14 cellular contexts compared by ENCODE assay signal in the genomic region with DNA sequence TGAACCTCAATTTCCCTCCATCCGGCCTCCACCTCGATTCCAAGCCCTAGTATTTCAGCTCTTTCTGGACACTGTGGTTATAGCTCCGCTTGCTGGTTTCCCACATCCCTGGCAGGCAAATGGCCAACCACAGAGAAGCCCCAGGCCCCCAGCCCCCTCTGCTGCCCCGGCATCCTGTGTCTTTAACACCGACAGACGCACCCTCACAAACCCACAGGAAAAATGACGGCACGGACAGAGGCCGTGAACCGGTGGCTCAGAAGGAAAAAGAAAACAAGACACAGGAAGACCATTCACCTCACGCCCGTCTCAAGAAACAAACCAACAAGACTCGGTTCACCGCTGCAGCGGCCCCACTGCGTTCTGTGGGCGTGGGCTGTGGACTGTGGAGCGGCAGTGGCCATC. TPM values are rescaled to one million over a fixed set of nuclear protein-coding genes. Genes with fewer than 3 reads are reported as not detected.
A peak's percentile ranks its signal among the peaks of the same experiment; 100 is the strongest.
DNase-seq lines count a peak whose midpoint lies in the region; ATAC-seq and TF ChIP-seq lines count a peak whose summit lies in the region.
"Had no signal": no experiment of that assay in that cellular context is flagged by ENCODE, and none has a peak within 500 bp of the region (broad histone marks: within the 10 kb centered on the region; RNA-seq: fewer than 3 reads in every experiment).

No MANE protein-coding gene starts in this region.

- H3K4me1 Mint-ChIP-seq in activated T-helper 2 cell treated with anti-CD3 and anti-CD28 coated beads, Interferon-gamma antibody, Interleukin-2, Interleukin-4, amounts not matched to agents 10 μg/mL and 5 μg/mL and 100 μg/mL, durations not matched to agents 14 hours and 24 hours and 36 hours (ENCODE audit: low read depth) = peaks cover 29% of the 10 kb centered on the region

- H3K4me3 Mint-ChIP-seq in activated T-helper 2 cell treated with anti-CD3 and anti-CD28 coated beads, Interferon-gamma antibody, Interleukin-2, Interleukin-4, amounts not matched to agents 10 μg/mL and 5 μg/mL and 100 μg/mL, durations not matched to agents 14 hours and 24 hours and 36 hours (ENCODE audit: low read depth) = no peak overlapping the region

- H3K36me3 Mint-ChIP-seq in activated T-helper 2 cell treated with anti-CD3 and anti-CD28 coated beads, Interferon-gamma antibody, Interleukin-2, Interleukin-4, amounts not matched to agents 10 μg/mL and 5 μg/mL and 100 μg/mL, durations not matched to agents 14 hours and 24 hours and 36 hours (ENCODE audit: low read depth) = peaks cover 10% of the 10 kb centered on the region

- H3K36me3 ChIP-seq in heart left ventricle = peaks cover 0 to 9% (median 3%) of the 10 kb centered on the region in 9 donors
- H3K36me3 ChIP-seq in heart right ventricle = peaks cover 0 to 13% (median 0%) of the 10 kb centered on the region in 9 donors
- no peaks in the 10 kb centered on the region for H3K36me3 ChIP-seq in kidney epithelial cell (ENCODE audit: control insufficient read depth, insufficient read depth, low read length)
- peaks cover 13% of the 10 kb centered on the region for H3K36me3 ChIP-seq in upper lobe of right lung
- H3K36me3 ChIP-seq: cardiac muscle cell, right lobe of liver had no signal

- H3K4me3 ChIP-seq in heart left ventricle = no peak overlapping the region
- H3K4me3 ChIP-seq in heart right ventricle = no peak overlapping the region
- H3K4me3 ChIP-seq in kidney epithelial cell (ENCODE audit: low read depth, low read length) = no peak overlapping the region
- H3K4me3 ChIP-seq in upper lobe of right lung = no peak overlapping the region
- H3K4me3 ChIP-seq: cardiac muscle cell, lung, right lobe of liver had no signal

- peaks cover 3% of the 10 kb centered on the region for H3K27me3 Mint-ChIP-seq in activated T-helper 2 cell treated with anti-CD3 and anti-CD28 coated beads, Interferon-gamma antibody, Interleukin-2, Interleukin-4, amounts not matched to agents 10 μg/mL and 5 μg/mL and 100 μg/mL, durations not matched to agents 14 hours and 24 hours and 36 hours (ENCODE audit: low read depth)

- no peaks in the 10 kb centered on the region for H3K9me3 ChIP-seq in heart left ventricle
- no peaks in the 10 kb centered on the region for H3K9me3 ChIP-seq in heart right ventricle
- H3K9me3 ChIP-seq in upper lobe of right lung = no peaks in the 10 kb centered on the region
- H3K9me3 ChIP-seq: right lobe of liver had no signal

- TF ChIP-seq POLR2A in heart left ventricle (IDR thresholded peaks at IDR 0.05) = no peak

- peak overlapping the region; percentile 1 for H3K27ac Mint-ChIP-seq in activated T-helper 2 cell treated with anti-CD3 and anti-CD28 coated beads, Interferon-gamma antibody, Interleukin-2, Interleukin-4, amounts not matched to agents 10 μg/mL and 5 μg/mL and 100 μg/mL, durations not matched to agents 14 hours and 24 hours and 36 hours

- peak in 1 of 4 donors; percentile 21 for ATAC-seq in heart left ventricle
- no peak for ATAC-seq in heart right ventricle
- ATAC-seq in upper lobe of right lung = no peak
- no peak for ATAC-seq in GM18520 (IDR thresholded peaks at IDR 0.05; ENCODE audit: unreplicated experiment)
- ATAC-seq: activated CD4-positive, CD25-positive, alpha-beta regulatory T cell treated with anti-CD3 and anti-CD28 coated beads, Interleukin-2, amount 50 U/mL, for 24 hours had no signal

- WGBS in heart left ventricle, 4 donors = 54 to 67% (median 55%) methylated on average over 18 of the region's 18 CpGs
- WGBS in heart right ventricle, 2 donors = 58 to 62% methylated on average over 18 of the region's 18 CpGs

- DNase-seq in heart left ventricle (no peak), heart right ventricle (no peak), kidney epithelial cell (ENCODE audit: low read depth) (no peak), upper lobe of right lung (no peak), NCI-H128 (lab: John Stamatoyannopoulos, UW; ENCODE audit: unreplicated experiment) (no peak), pons (ENCODE audit: low spot score) (no peak)
- no peak for DNase-seq in activated T-helper 2 cell treated with anti-CD3 and anti-CD28 coated beads, Interferon-gamma antibody, Interleukin-2, Interleukin-4, amounts not matched to agents 10 μg/mL and 5 μg/mL and 100 μg/mL, durations not matched to agents 14 hours and 24 hours and 36 hours (ENCODE audit: low spot score)
- DNase-seq: foreskin melanocyte, NCI-H2029 treated with DMSO at 0.1 percent for 48 hours, right lobe of liver had no signal

- intact Hi-C loops in heart left ventricle (cut with DNase I) (loop anchor here in 1 of 10 donors (5.0 kb wide), 1 partner anchor 51 kb away; the partner anchor contains the start of gene C8G), heart right ventricle (cut with DNase I) (loop anchor here in 1 of 10 donors (5.0 kb wide), 1 partner anchor 51 kb away; the partner anchor contains the start of gene C8G), upper lobe of right lung (cut with DNase I) (no loop called here)
- intact Hi-C loops in activated T-helper 2 cell treated with anti-CD3 and anti-CD28 coated beads, Interferon-gamma antibody, Interleukin-2, Interleukin-4, amounts not matched to agents 10 μg/mL and 5 μg/mL and 100 μg/mL, durations not matched to agents 14 hours and 24 hours and 36 hours (cut with micrococcal nuclease) = no loop called here

- H3K27me3 ChIP-seq in heart left ventricle (peaks cover 0 to 28% (median 0%) of the 10 kb centered on the region in 9 donors), heart right ventricle (peaks cover 0 to 41% (median 17%) of the 10 kb centered on the region in 7 donors), kidney epithelial cell (ENCODE audit: control insufficient read depth, insufficient read depth, low read length) (no peaks in the 10 kb centered on the region), upper lobe of right lung (no peaks in the 10 kb centered on the region)
- H3K27me3 ChIP-seq: right lobe of liver had no signal

- TF ChIP-seq CTCF in heart left ventricle (IDR thresholded peaks at IDR 0.05) (peak in 9 of 12 donors; percentile 6 to 33 (median 13)), heart right ventricle (IDR thresholded peaks at IDR 0.05) (peak in 3 of 9 donors; percentile 21 to 42 (median 28)), kidney epithelial cell (IDR thresholded peaks at IDR 0.05; ENCODE audit: insufficient read depth, low read length, poor library complexity, severe bottlenecking) (peak; percentile 17), upper lobe of right lung (IDR thresholded peaks at IDR 0.05) (peak; percentile 8)

- H3K4me1 ChIP-seq in heart left ventricle = peaks cover 3 to 85% (median 27%) of the 10 kb centered on the region in 12 donors
- peaks cover 8 to 77% (median 38%) of the 10 kb centered on the region in 9 donors for H3K4me1 ChIP-seq in heart right ventricle
- H3K4me1 ChIP-seq in upper lobe of right lung = peaks cover 61% of the 10 kb centered on the region

- H3K9me3 Mint-ChIP-seq in activated T-helper 2 cell treated with anti-CD3 and anti-CD28 coated beads, Interferon-gamma antibody, Interleukin-2, Interleukin-4, amounts not matched to agents 10 μg/mL and 5 μg/mL and 100 μg/mL, durations not matched to agents 14 hours and 24 hours and 36 hours = no peaks in the 10 kb centered on the region

- H3K27ac ChIP-seq in heart left ventricle (peak overlapping the region in 3 of 12 donors; percentile 17 to 76 (median 75)), heart right ventricle (peak overlapping the region in 2 of 10 donors; percentile 11 to 67), upper lobe of right lung (peak overlapping the region; percentile 80)
- H3K27ac ChIP-seq: cardiac muscle cell had no signal

RNA-seq across cellular contexts. Expression of gene CLIC3, which starts 1.5 kb away (rescaled TPM):
- total RNA-seq in heart left ventricle (10 to 100 TPM in 1 of 9 donors, 1 to 10 TPM in 8; 1.5 to 16.7 (median 5.0) TPM), heart right ventricle (10 to 100 TPM in 1 of 10 donors, 1 to 10 TPM in 8, under 1 TPM in 1; 0.46 to 11.5 (median 3.0) TPM), kidney epithelial cell (0.75 TPM in 1 of 2 replicates, not detected in the other), upper lobe of right lung (80.7 TPM)
- polyA plus RNA-seq in heart left ventricle (10 to 100 TPM in 1 of 2 donors, 1 to 10 TPM in 1; 3.9 to 11.3 TPM), heart right ventricle (10 to 100 TPM in 1 of 2 donors, 1 to 10 TPM in 1; 9.5 to 21.4 TPM)
- total RNA-seq in activated T-helper 2 cell treated with anti-CD3 and anti-CD28 coated beads, Interferon-gamma antibody, Interleukin-2, Interleukin-4, amounts not matched to agents 10 μg/mL and 5 μg/mL and 100 μg/mL, durations not matched to agents 14 hours and 24 hours and 36 hours = not detected in 2 replicates
- total RNA-seq: cardiac muscle cell had no signal

RNA-seq across cellular contexts. Expression of gene PAXX, which starts 5.6 kb away (rescaled TPM):
- total RNA-seq in heart left ventricle = 10 to 100 TPM; 15.0 to 35.3 (median 19.4) TPM
- polyA plus RNA-seq in heart left ventricle = 10 to 100 TPM; 31.2 to 57.3 TPM
- total RNA-seq in heart right ventricle = 10 to 100 TPM; 12.7 to 29.5 (median 16.1) TPM
- polyA plus RNA-seq in heart right ventricle = 100 to 1,000 TPM in 1 of 2 donors, 10 to 100 TPM in 1; 51.7 to 131 TPM
- total RNA-seq in activated T-helper 2 cell treated with anti-CD3 and anti-CD28 coated beads, Interferon-gamma antibody, Interleukin-2, Interleukin-4, amounts not matched to agents 10 μg/mL and 5 μg/mL and 100 μg/mL, durations not matched to agents 14 hours and 24 hours and 36 hours = 60.5 and 72.6 TPM in 2 replicates
- 42.2 and 46.8 TPM in 2 replicates for total RNA-seq in kidney epithelial cell
- total RNA-seq in upper lobe of right lung = 53.1 TPM

RNA-seq across cellular contexts. Expression of gene LCNL1, which starts 15.0 kb away (rescaled TPM):
- total RNA-seq in heart left ventricle = 10 to 100 TPM in 2 of 9 donors, 1 to 10 TPM in 5, under 1 TPM in 2; 0.16 to 14.9 (median 2.7) TPM
- polyA plus RNA-seq in heart left ventricle = 1 to 10 TPM in 1 of 2 donors, under 1 TPM in 1; 0.14 to 5.8 TPM
- total RNA-seq in heart right ventricle = 10 to 100 TPM in 2 of 10 donors, 1 to 10 TPM in 8; 1.4 to 10.9 (median 6.4) TPM
- polyA plus RNA-seq in heart right ventricle = 10 to 100 TPM in 1 of 2 donors, under 1 TPM in 1; 0.10 to 10.3 TPM
- total RNA-seq in activated T-helper 2 cell treated with anti-CD3 and anti-CD28 coated beads, Interferon-gamma antibody, Interleukin-2, Interleukin-4, amounts not matched to agents 10 μg/mL and 5 μg/mL and 100 μg/mL, durations not matched to agents 14 hours and 24 hours and 36 hours = not detected in 2 replicates
- total RNA-seq in kidney epithelial cell = not detected in 2 replicates
- total RNA-seq in upper lobe of right lung = 5.1 TPM
- total RNA-seq: right lobe of liver had no signal
- polyA plus RNA-seq: cardiac muscle cell had no signal

RNA-seq across cellular contexts. Expression of gene PTGDS, which starts 20.5 kb away (rescaled TPM):
- total RNA-seq in heart left ventricle = 1,000 to 10,000 TPM; 1,152 to 4,769 (median 3,109) TPM
- polyA plus RNA-seq in heart left ventricle = 1,000 to 10,000 TPM; 2,982 to 5,295 TPM
- total RNA-seq in heart right ventricle = 1,000 to 10,000 TPM; 1,129 to 5,119 (median 4,014) TPM
- polyA plus RNA-seq in heart right ventricle = 1,000 to 10,000 TPM; 2,970 to 3,711 TPM
- not detected in 2 replicates for total RNA-seq in activated T-helper 2 cell treated with anti-CD3 and anti-CD28 coated beads, Interferon-gamma antibody, Interleukin-2, Interleukin-4, amounts not matched to agents 10 μg/mL and 5 μg/mL and 100 μg/mL, durations not matched to agents 14 hours and 24 hours and 36 hours
- 2.0 and 3.8 TPM in 2 replicates for total RNA-seq in kidney epithelial cell
- total RNA-seq in upper lobe of right lung = 477 TPM

RNA-seq across cellular contexts. Expression of gene ABCA2, which starts 30.2 kb away (rescaled TPM):
- total RNA-seq in heart left ventricle = 10 to 100 TPM; 19.1 to 44.3 (median 33.4) TPM
- 10 to 100 TPM; 13.1 to 30.6 TPM for polyA plus RNA-seq in heart left ventricle
- 10 to 100 TPM; 23.6 to 42.6 (median 28.1) TPM for total RNA-seq in heart right ventricle
- 10 to 100 TPM; 16.0 to 46.7 TPM for polyA plus RNA-seq in heart right ventricle
- 27.4 and 31.4 TPM in 2 replicates for total RNA-seq in activated T-helper 2 cell treated with anti-CD3 and anti-CD28 coated beads, Interferon-gamma antibody, Interleukin-2, Interleukin-4, amounts not matched to agents 10 μg/mL and 5 μg/mL and 100 μg/mL, durations not matched to agents 14 hours and 24 hours and 36 hours
- total RNA-seq in kidney epithelial cell = 5.3 and 15.4 TPM in 2 replicates
- total RNA-seq in upper lobe of right lung = 44.3 TPM
